Comparison of ENCODE assay signal across 15 cellular contexts in genomic region chr20:42097741-42098140, GRCh38.
DNase-seq lines count a peak whose midpoint lies in the region; ATAC-seq and TF ChIP-seq lines count a peak whose summit lies in the region.
"Had no signal": no experiment of that assay in that cellular context is flagged by ENCODE, and none has a peak within 500 bp of the region (broad histone marks: within the 10 kb centered on the region; RNA-seq: fewer than 3 reads in every experiment).

No MANE protein-coding gene starts in this region.

- no peaks in the 10 kb centered on the region for H3K9me3 ChIP-seq in smooth muscle cell (replicated peaks; ENCODE audit: low read depth)
- H3K9me3 ChIP-seq: Caco-2 had no signal

- H3K4me3 ChIP-seq in KMS-11 (IDR thresholded peaks at IDR 0.05; ENCODE audit: insufficient read depth, low read depth, low read length): no peak overlapping the region
- H3K4me3 ChIP-seq in smooth muscle cell: no peak overlapping the region
- H3K4me3 ChIP-seq: GM23248 had no signal

- H3K27ac ChIP-seq in KMS-11 (no peak overlapping the region), smooth muscle cell (ENCODE audit: low read depth) (no peak overlapping the region)
- H3K27ac ChIP-seq: GM23248 had no signal

- no peaks in the 10 kb centered on the region for H3K79me2 ChIP-seq in KMS-11 (ENCODE audit: insufficient read depth, low read depth)
- H3K79me2 ChIP-seq in smooth muscle cell (ENCODE audit: low read depth): no peaks in the 10 kb centered on the region

- H4K20me1 ChIP-seq in KMS-11 (ENCODE audit: insufficient read depth) (no peaks in the 10 kb centered on the region), smooth muscle cell (ENCODE audit: low read depth) (no peaks in the 10 kb centered on the region)

- peak overlapping the region; percentile 15; the same call in 1 of the 2 replicates for H2AFZ ChIP-seq in KMS-11 (ENCODE audit: low read depth)
- no peak overlapping the region for H2AFZ ChIP-seq in smooth muscle cell (ENCODE audit: low read depth)
- H2AFZ ChIP-seq: GM23248 had no signal

- peak overlapping the region; percentile 38 for H3K4me2 ChIP-seq in KMS-11
- H3K4me2 ChIP-seq in smooth muscle cell: no peak overlapping the region

- TF ChIP-seq CTCF in KMS-11 (conservative IDR thresholded peaks at IDR 0.05; ENCODE audit: low read depth, low read length): no peak
- no peak for TF ChIP-seq CTCF in smooth muscle cell (IDR thresholded peaks at IDR 0.05; ENCODE audit: borderline replicate concordance, insufficient read depth, poor library complexity, severe bottlenecking)

- no peak overlapping the region for H3K9ac ChIP-seq in KMS-11
- no peak overlapping the region for H3K9ac ChIP-seq in smooth muscle cell (ENCODE audit: low read depth)
- H3K9ac ChIP-seq: GM23248 had no signal

- no peak for ATAC-seq in GM21390 (IDR thresholded peaks at IDR 0.05; ENCODE audit: unreplicated experiment)

- H3F3A ChIP-seq in smooth muscle cell (ENCODE audit: low read depth): no peaks in the 10 kb centered on the region

- H3K4me1 ChIP-seq in KMS-11 (ENCODE audit: low read depth, poor library complexity, severe bottlenecking): peaks cover 64% of the 10 kb centered on the region
- H3K4me1 ChIP-seq in smooth muscle cell (ENCODE audit: low read depth): no peaks in the 10 kb centered on the region

- H3K27me3 ChIP-seq in KMS-11 (ENCODE audit: insufficient read depth, low read depth) (no peaks in the 10 kb centered on the region), smooth muscle cell (ENCODE audit: low read depth) (peaks cover 3% of the 10 kb centered on the region)

- 86% methylated on average over 5 of the region's 5 CpGs for WGBS in smooth muscle cell (ENCODE audit: low lambda C conversion rate)

- no peaks in the 10 kb centered on the region for H3K36me3 ChIP-seq in KMS-11 (ENCODE audit: insufficient read depth)
- no peaks in the 10 kb centered on the region for H3K36me3 ChIP-seq in smooth muscle cell (ENCODE audit: low read depth)

- DNase-seq in NCI-H2196 (lab: John Stamatoyannopoulos, UW; ENCODE audit: unreplicated experiment) (peak; percentile 34), NCI-H2196 treated with DMSO at 0.1 percent for 48 hours (lab: John Stamatoyannopoulos, UW; ENCODE audit: unreplicated experiment) (no peak), COLO668 (lab: John Stamatoyannopoulos, UW; ENCODE audit: unreplicated experiment) (peak; percentile 66), RPMI8226 (peak; percentile 14), smooth muscle cell (lab: John Stamatoyannopoulos, UW; ENCODE audit: unreplicated experiment) (no peak), NCI-H446 (lab: John Stamatoyannopoulos, UW) (no peak)
- DNase-seq: C1 segment of cervical spinal cord; Caco-2; CD4-positive, alpha-beta memory T cell; DND-41; GM23248; H7; HCEC 1CT had no signal

Comparison
In these comparisons a context has a peak if more than half of its experiments do, and no peak if none do; other contexts are left out.
1. DNase-seq: peak in NCI-H2196 (single experiment), COLO668 (single experiment) and RPMI8226 (single experiment); none in NCI-H2196 treated with DMSO at 0.1 percent for 48 hours (single experiment), smooth muscle cell (single experiment) and NCI-H446 (0 of 2).